In genomic region chr5:107330903-107331302, GRCh38 we compare ENCODE assay signal across 16 cellular contexts.
DNase-seq lines count a peak whose midpoint lies in the region; ATAC-seq, FAIRE-seq and TF ChIP-seq lines count a peak whose summit lies in the region.
"Had no signal": no experiment of that assay in that cellular context is flagged by ENCODE, and none has a peak within 500 bp of the region (broad histone marks: within the 10 kb centered on the region; RNA-seq: fewer than 3 reads in every experiment).

No MANE protein-coding gene starts in this region.

- no peak for TF ChIP-seq RAD21 in A549 (conservative IDR thresholded peaks at IDR 0.05 in 1 of 2, IDR thresholded peaks at IDR 0.05 in 1 of 2)

- intact Hi-C loops in Calu3 (cut with micrococcal nuclease; ENCODE audit: unreplicated experiment) = no loop called here
- intact Hi-C loops in ovary (cut with DNase I) = no loop called here

- ATAC-seq in A549 = no peak
- ATAC-seq: GM12878 had no signal

- H3K4me1 ChIP-seq in A549 = no peaks in the 10 kb centered on the region
- H3K4me1 ChIP-seq in mesenchymal stem cell (ENCODE audit: control insufficient read depth, insufficient read depth, low read depth, low read length) = no peaks in the 10 kb centered on the region
- H3K4me1 ChIP-seq in suprapubic skin = peaks cover 3% of the 10 kb centered on the region
- H3K4me1 ChIP-seq in ovary (ENCODE audit: insufficient read depth) = no peaks in the 10 kb centered on the region
- H3K4me1 ChIP-seq: BLaER1 had no signal

- no peak overlapping the region for H3K18ac ChIP-seq in mesenchymal stem cell (ENCODE audit: low read depth in 1 of 2, low read length in 2 of 2)

- H3K23ac ChIP-seq in mesenchymal stem cell (ENCODE audit: low read length in 2 of 2) = no peak overlapping the region

- FAIRE-seq in A549 (lab: Jason Lieb, UNC) = peak; percentile 7
- FAIRE-seq: GM12878 had no signal

- H3K4me2 ChIP-seq in A549 (no peak overlapping the region), mesenchymal stem cell (ENCODE audit: low read length, poor library complexity, severe bottlenecking) (no peak overlapping the region)
- H3K4me2 ChIP-seq: BLaER1 had no signal

- DNase-seq in A549 (ENCODE audit: low read depth in 1 of 2, low spot score in 1 of 2) (no peak), amniotic epithelial cell (ENCODE audit: low read depth) (peak; percentile 61), mesenchymal stem cell (peak; percentile 2), suprapubic skin (ENCODE audit: low spot score in 2 of 2) (no peak), Calu3 (no peak), ovary (no peak), MV-4-11 (lab: John Stamatoyannopoulos, UW) (no peak)
- DNase-seq: AML-193, DMS 273 treated with DMSO at 0.1 percent for 48 hours, DMS79, HCEC 1CT, HFFc6 had no signal

- TF ChIP-seq EP300 in A549 (IDR thresholded peaks at IDR 0.05) (no peak), suprapubic skin (IDR thresholded peaks at IDR 0.05) (no peak), ovary (IDR thresholded peaks at IDR 0.05) (no peak)

- POLR2A ChIA-PET in A549 (lab: Yijun Ruan, JAX) = no interaction called here

- H3K27ac Mint-ChIP-seq in Calu3 (ENCODE audit: unreplicated experiment) = no peak overlapping the region
- H3K27ac Mint-ChIP-seq: HFFc6 had no signal

- H3K79me1 ChIP-seq in mesenchymal stem cell (replicated peaks; ENCODE audit: low read length, poor library complexity, severe bottlenecking) = no peaks in the 10 kb centered on the region

- H2BK12ac ChIP-seq in mesenchymal stem cell (ENCODE audit: low read length in 2 of 2) = no peak overlapping the region

- no peaks in the 10 kb centered on the region for H3K36me3 Mint-ChIP-seq in Calu3 (ENCODE audit: insufficient read depth, unreplicated experiment)

- H3K27me3 Mint-ChIP-seq in Calu3 (ENCODE audit: unreplicated experiment) = no peaks in the 10 kb centered on the region

- H3K4ac ChIP-seq in mesenchymal stem cell (ENCODE audit: low read depth in 1 of 2, low read length in 2 of 2) = no peak overlapping the region

- no peak overlapping the region for H3K9ac ChIP-seq in mesenchymal stem cell (ENCODE audit: low read length)
- H3K9ac ChIP-seq: BLaER1 had no signal

- no peak overlapping the region for H4K91ac ChIP-seq in mesenchymal stem cell (ENCODE audit: low read length)

- WGBS in A549 (ENCODE audit: missing lambda C conversion rate) = 92% methylated on average over 9 of the region's 9 CpGs
- 85% methylated on average over 5 of the region's 9 CpGs for WGBS in mesenchymal stem cell
- 86% methylated on average over 9 of the region's 9 CpGs for WGBS in suprapubic skin
- WGBS in ovary, 3 donors = 96 to 97% (median 97%) methylated on average over 9 of the region's 9 CpGs

- no peak overlapping the region for H2BK120ac ChIP-seq in mesenchymal stem cell (ENCODE audit: low read depth, low read length)

- no peaks in the 10 kb centered on the region for H3K36me3 ChIP-seq in mesenchymal stem cell (ENCODE audit: control insufficient read depth in 1 of 2, insufficient read depth in 2 of 2, low read depth in 1 of 2, low read length in 2 of 2)
- no peaks in the 10 kb centered on the region for H3K36me3 ChIP-seq in suprapubic skin
- H3K36me3 ChIP-seq in ovary = no peaks in the 10 kb centered on the region
- H3K36me3 ChIP-seq: BLaER1 had no signal

- H2AFZ ChIP-seq in mesenchymal stem cell (ENCODE audit: low read depth, low read length) = no peak overlapping the region

- H3K27ac ChIP-seq in A549 = no peak overlapping the region
- no peak overlapping the region for H3K27ac ChIP-seq in mesenchymal stem cell (ENCODE audit: low read length, poor library complexity, severe bottlenecking)
- peak overlapping the region; percentile 68 for H3K27ac ChIP-seq in suprapubic skin
- no peak overlapping the region for H3K27ac ChIP-seq in ovary
- H3K27ac ChIP-seq: 22Rv1, BLaER1, HL-60 had no signal

- H3K27me3 ChIP-seq in mesenchymal stem cell (ENCODE audit: control insufficient read depth in 1 of 2, insufficient read depth in 1 of 2, low read length in 2 of 2) (no peaks in the 10 kb centered on the region), suprapubic skin (no peaks in the 10 kb centered on the region), ovary (no peaks in the 10 kb centered on the region)
- H3K27me3 ChIP-seq: BLaER1 had no signal

- H3K14ac ChIP-seq in mesenchymal stem cell (ENCODE audit: low read length in 2 of 2) = no peak overlapping the region

- no peak overlapping the region for H2AK5ac ChIP-seq in mesenchymal stem cell (ENCODE audit: low read length, severe bottlenecking)

- H3K9me3 ChIP-seq in A549 (no peaks in the 10 kb centered on the region), mesenchymal stem cell (ENCODE audit: control insufficient read depth, low read length) (no peaks in the 10 kb centered on the region), suprapubic skin (no peaks in the 10 kb centered on the region), ovary (no peaks in the 10 kb centered on the region)
- H3K9me3 ChIP-seq: BLaER1 had no signal

- H2BK15ac ChIP-seq in mesenchymal stem cell (ENCODE audit: low read depth, poor library complexity, severe bottlenecking) = no peak overlapping the region

- CTCF ChIA-PET in A549 (lab: Yijun Ruan, JAX) (no interaction called here), Calu3 (lab: Charles Lee) (no interaction called here)

- TF ChIP-seq POLR2A in A549 (IDR thresholded peaks at IDR 0.05; ENCODE audit: low read length) (no peak), suprapubic skin (IDR thresholded peaks at IDR 0.05) (no peak), ovary (IDR thresholded peaks at IDR 0.05) (no peak)

- TF ChIP-seq CTCF in A549 (IDR thresholded peaks at IDR 0.05) = no peak
- no peak for TF ChIP-seq CTCF in suprapubic skin (IDR thresholded peaks at IDR 0.05)
- TF ChIP-seq CTCF in Calu3 (IDR thresholded peaks at IDR 0.05; ENCODE audit: unreplicated experiment) = no peak
- TF ChIP-seq CTCF in ovary (IDR thresholded peaks at IDR 0.05) = no peak

- H2BK5ac ChIP-seq in mesenchymal stem cell (ENCODE audit: low read depth, low read length, poor library complexity, severe bottlenecking) = no peak overlapping the region

- H3K4me3 ChIP-seq in A549 (no peak overlapping the region), mesenchymal stem cell (ENCODE audit: insufficient read depth in 1 of 2, low read depth in 1 of 2, low read length in 2 of 2) (no peak overlapping the region), suprapubic skin (no peak overlapping the region), ovary (no peak overlapping the region)
- H3K4me3 ChIP-seq: BLaER1, GM12878 had no signal

- BruUV-seq in Calu3 (replicated peaks; lab: Mats Ljungman, UMichigan) = no TSS peak

- peaks cover 23% of the 10 kb centered on the region for H3K4me1 Mint-ChIP-seq in Calu3 (ENCODE audit: low read depth, unreplicated experiment)

- peaks cover 3% of the 10 kb centered on the region for H3K9me3 Mint-ChIP-seq in Calu3 (ENCODE audit: low read depth, unreplicated experiment)

- H3K4me3 Mint-ChIP-seq in Calu3 (ENCODE audit: low read depth, unreplicated experiment) = no peak overlapping the region
- H3K4me3 Mint-ChIP-seq: HFFc6 had no signal

- H4K8ac ChIP-seq in mesenchymal stem cell (ENCODE audit: low read length) = no peak overlapping the region

TF ChIP-seq in A549, 52 proteins besides CTCF, POLR2A, EP300 and RAD21:
- TF ChIP-seq NR3C1 (IDR thresholded peaks at IDR 0.05) = no peak
- no peak for TF ChIP-seq HEYL (CRISPR knock-in tag; IDR thresholded peaks at IDR 0.05)
- TF ChIP-seq MAFK (IDR thresholded peaks at IDR 0.05; ENCODE audit: partially characterized antibody) = peak; percentile 4

Comparison
In these comparisons a context has a peak if more than half of its experiments do, and no peak if none do; other contexts are left out.
1. DNase-seq: peak in amniotic epithelial cell (single experiment) and mesenchymal stem cell (single experiment); none in A549 (0 of 2), suprapubic skin (0 of 2), Calu3 (single experiment), ovary (0 of 5) and MV-4-11 (single experiment).